ENCODE assay signal across 10 cellular contexts in the genomic region with DNA sequence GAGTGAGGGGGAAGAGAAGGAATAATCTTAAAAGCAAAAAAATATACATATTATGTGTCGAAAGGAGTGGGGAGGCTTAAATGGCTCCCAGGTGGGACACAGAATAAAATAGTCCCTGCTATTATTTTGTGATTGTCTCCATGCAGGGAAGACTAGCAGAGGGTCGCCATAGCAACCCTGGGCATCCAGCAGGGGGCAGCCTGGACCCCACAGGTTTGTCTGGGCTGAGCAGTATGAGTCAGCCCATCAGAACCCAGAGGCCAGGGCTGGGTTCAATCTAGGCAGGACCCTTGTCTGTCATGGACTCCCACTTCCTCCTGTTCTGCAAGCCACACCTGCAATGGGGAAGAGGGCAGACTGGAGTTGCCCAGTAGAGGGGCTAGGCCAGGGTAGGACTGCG. TPM values are rescaled to one million over a fixed set of nuclear protein-coding genes. Genes with fewer than 3 reads are reported as not detected.
DNase-seq lines count a peak whose midpoint lies in the region; ATAC-seq and TF ChIP-seq lines count a peak whose summit lies in the region.
"Had no signal": no experiment of that assay in that cellular context is flagged by ENCODE, and none has a peak within 500 bp of the region (broad histone marks: within the 10 kb centered on the region; RNA-seq: fewer than 3 reads in every experiment).

No MANE protein-coding gene starts in this region.

- no peaks in the 10 kb centered on the region for H3K9me3 Mint-ChIP-seq in stimulated activated effector memory CD8-positive, alpha-beta T cell treated with anti-CD3 and anti-CD28 coated beads, Interleukin-12 subunit alpha, Interleukin-12 subunit beta, amount 100 ng/mL, for 72 hours

- intact Hi-C loops in Right ventricle myocardium inferior (cut with DNase I) (no loop called here), left cardiac atrium (cut with DNase I) (no loop called here)

- no peak overlapping the region for H3K27ac Mint-ChIP-seq in stimulated activated effector memory CD8-positive, alpha-beta T cell treated with anti-CD3 and anti-CD28 coated beads, Interleukin-12 subunit alpha, Interleukin-12 subunit beta, amount 100 ng/mL, for 72 hours

- no peak overlapping the region for H3K4me3 ChIP-seq in choroid plexus epithelial cell (ENCODE audit: low read depth, low read length)

- H3K36me3 Mint-ChIP-seq in stimulated activated effector memory CD8-positive, alpha-beta T cell treated with anti-CD3 and anti-CD28 coated beads, Interleukin-12 subunit alpha, Interleukin-12 subunit beta, amount 100 ng/mL, for 72 hours, result no peaks in the 10 kb centered on the region

- ATAC-seq in Right ventricle myocardium inferior (no peak), left cardiac atrium (no peak), HG03378 (IDR thresholded peaks at IDR 0.05; ENCODE audit: unreplicated experiment) (no peak), GM18858 (IDR thresholded peaks at IDR 0.05; ENCODE audit: unreplicated experiment) (no peak)
- ATAC-seq in stimulated activated effector memory CD8-positive, alpha-beta T cell treated with anti-CD3 and anti-CD28 coated beads, Interleukin-12 subunit alpha, Interleukin-12 subunit beta, amount 100 ng/mL, for 72 hours, result peak; percentile 29

- no peak overlapping the region for H3K4me3 Mint-ChIP-seq in stimulated activated effector memory CD8-positive, alpha-beta T cell treated with anti-CD3 and anti-CD28 coated beads, Interleukin-12 subunit alpha, Interleukin-12 subunit beta, amount 100 ng/mL, for 72 hours

- peak; percentile 47 for TF ChIP-seq CTCF in choroid plexus epithelial cell (conservative IDR thresholded peaks at IDR 0.05; ENCODE audit: low read depth, low read length)

- peak; percentile 34 for DNase-seq in Right ventricle myocardium inferior (ENCODE audit: missing footprints)
- DNase-seq in left cardiac atrium, result no peak
- peak; percentile 46 for DNase-seq in NAMALWA (ENCODE audit: low spot score)
- DNase-seq in choroid plexus epithelial cell (ENCODE audit: low read depth), result peak; percentile 35
- no peak for DNase-seq in stimulated activated effector memory CD8-positive, alpha-beta T cell treated with anti-CD3 and anti-CD28 coated beads, Interleukin-12 subunit alpha, Interleukin-12 subunit beta, amount 100 ng/mL, for 72 hours (ENCODE audit: low spot score in 2 of 2)
- no peak for DNase-seq in retina
- DNase-seq: GDM1, NCI-H187 treated with DMSO at 0.1 percent for 48 hours had no signal

- peaks cover 3% of the 10 kb centered on the region for H3K4me1 Mint-ChIP-seq in stimulated activated effector memory CD8-positive, alpha-beta T cell treated with anti-CD3 and anti-CD28 coated beads, Interleukin-12 subunit alpha, Interleukin-12 subunit beta, amount 100 ng/mL, for 72 hours

RNA-seq across cellular contexts. Expression of gene LINGO1, which starts 17.6 kb away (rescaled TPM):
- total RNA-seq in Right ventricle myocardium inferior (0.78 TPM), left cardiac atrium (10 to 100 TPM in 1 of 2 donors, 1 to 10 TPM in 1; 7.7 to 30.5 TPM)

Comparison
In these comparisons a context has a peak if more than half of its experiments do, and no peak if none do; other contexts are left out.
1. DNase-seq: peak in Right ventricle myocardium inferior (single experiment), NAMALWA (single experiment) and choroid plexus epithelial cell (single experiment); none in left cardiac atrium (single experiment), stimulated activated effector memory CD8-positive, alpha-beta T cell treated with anti-CD3 and anti-CD28 coated beads, Interleukin-12 subunit alpha, Interleukin-12 subunit beta, amount 100 ng/mL, for 72 hours (0 of 2) and retina (single experiment).